ENCODE assay signal across 19 cellular contexts in the genomic region with DNA sequence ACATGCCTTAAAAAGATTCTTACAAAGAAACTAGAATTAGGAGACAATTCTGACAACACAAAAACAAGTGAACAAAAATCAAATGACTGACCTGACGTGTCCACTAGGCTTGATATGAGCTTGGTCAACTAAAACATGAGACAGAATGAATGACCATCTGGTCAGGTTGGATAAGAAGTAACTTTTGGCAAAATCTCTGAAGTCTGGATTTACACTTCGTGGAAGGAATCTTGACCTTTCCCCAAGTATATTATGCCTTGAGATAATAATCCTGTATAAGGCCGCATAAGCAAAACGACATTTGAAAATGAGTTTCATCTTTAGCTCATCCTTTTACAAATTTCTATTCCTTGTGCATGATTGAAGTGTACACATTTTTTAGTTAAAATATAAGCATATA. TPM values are rescaled to one million over a fixed set of nuclear protein-coding genes. Genes with fewer than 3 reads are reported as not detected.
"Had no signal": no experiment of that assay in that cellular context is flagged by ENCODE, and none has a peak within 500 bp of the region (broad histone marks: within the 10 kb centered on the region; RNA-seq: fewer than 3 reads in every experiment).

No MANE protein-coding gene starts in this region.

- H3K36me3 ChIP-seq: esophagus squamous epithelium, neutrophil, sigmoid colon, suprapubic skin, tibial artery, upper lobe of left lung, uterus had no signal

- ATAC-seq: left colon; left ventricle myocardium superior; naive thymus-derived CD4-positive, alpha-beta T cell; stimulated activated naive B cell treated with anti-CD40 and anti-IgM and Interleukin-4, amounts not matched to agents 10 μg/mL and 1 μg/mL and 100 μg/mL, for 72 hours had no signal

- FAIRE-seq: kidney had no signal

- H3K4me3 ChIP-seq: sigmoid colon, skin epidermis, tibial artery, upper lobe of left lung, uterus had no signal

- H3K9me3 ChIP-seq: esophagus squamous epithelium, neutrophil, sigmoid colon, upper lobe of left lung, uterus had no signal

- H3K27me3 ChIP-seq: uterus had no signal

- H3K4me1 ChIP-seq: sigmoid colon, tibial artery, uterus had no signal

- DNase-seq: esophagus squamous epithelium; foreskin fibroblast; kidney; left colon; left ventricle myocardium superior; naive thymus-derived CD4-positive, alpha-beta T cell; nephron progenitor cell; sigmoid colon; stimulated activated CD4-positive, alpha-beta T cell treated with anti-CD3 and anti-CD28 coated beads, Interleukin-2, amount 100 ng/mL, for 24 hours; stimulated activated CD4-positive, alpha-beta T cell treated with anti-CD3 and anti-CD28 coated beads, Interleukin-4, amount 100 ng/mL, for 4 hours; stimulated activated naive B cell treated with anti-CD40 and anti-IgM and Interleukin-4, amounts not matched to agents 10 μg/mL and 1 μg/mL and 100 μg/mL, for 72 hours; stimulated activated naive CD8-positive, alpha-beta T cell treated with anti-CD3 and anti-CD28 coated beads, Interleukin-15, amount 100 ng/mL, for 72 hours; tibial artery; upper lobe of left lung; uterus had no signal

- H3K27ac ChIP-seq: esophagus squamous epithelium, neutrophil, sigmoid colon, skin epidermis, suprapubic skin, tibial artery, upper lobe of left lung, uterus had no signal

RNA-seq across cellular contexts. Expression of gene TF, which starts 1.1 kb away (rescaled TPM):
- total RNA-seq: mononuclear cell had no signal
- polyA plus RNA-seq: naive thymus-derived CD4-positive, alpha-beta T cell had no signal
